ENCODE assay signal across 19 cellular contexts in the genomic region with DNA sequence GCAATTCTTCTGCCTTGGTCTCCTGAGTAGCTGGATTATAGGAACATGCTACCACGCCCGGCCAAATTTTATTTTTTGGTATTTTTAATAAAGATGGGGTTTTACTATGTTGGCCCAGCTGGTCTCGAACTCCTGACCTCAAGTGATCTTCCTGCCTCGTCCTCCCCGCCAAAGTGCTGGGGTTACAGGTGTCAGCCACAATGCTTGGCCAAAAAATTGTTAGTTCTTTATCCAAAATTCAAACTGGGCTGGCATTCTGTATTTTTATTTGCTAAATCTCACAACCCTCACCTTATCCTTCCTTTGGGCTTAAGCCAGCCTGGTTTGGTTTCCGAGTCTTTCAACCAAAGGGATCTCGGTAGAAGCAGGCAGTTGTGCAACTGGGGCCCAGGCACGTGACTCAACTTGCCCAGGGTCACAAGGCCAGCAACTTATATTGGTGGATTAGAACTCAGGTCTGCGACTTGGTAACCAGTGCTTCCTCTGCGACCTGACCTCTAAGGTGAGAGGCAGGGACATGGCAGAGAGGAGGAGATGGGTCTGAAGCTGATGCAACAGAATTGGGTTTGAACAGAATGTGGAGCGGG.
"Had no signal": no experiment of that assay in that cellular context is flagged by ENCODE, and none has a peak within 500 bp of the region (broad histone marks: within the 10 kb centered on the region; RNA-seq: fewer than 3 reads in every experiment).

No MANE protein-coding gene starts in this region.

- FAIRE-seq: kidney had no signal

- H3K4me3 ChIP-seq: adrenal gland, gastrocnemius medialis, heart right ventricle, skin epidermis, transverse colon had no signal

- H3K9me3 ChIP-seq: adrenal gland, gastrocnemius medialis, heart right ventricle, transverse colon had no signal

- H3K36me3 Mint-ChIP-seq: stimulated activated effector memory CD8-positive, alpha-beta T cell treated with anti-CD3 and anti-CD28 coated beads, Interleukin-12 subunit alpha, Interleukin-12 subunit beta, amount 100 ng/mL, for 72 hours had no signal

- H3K27ac Mint-ChIP-seq: activated CD8-positive, alpha-beta T cell treated with anti-CD3 and anti-CD28 coated beads, Interleukin-2, amount 10 ng/mL, durations not matched to agents 7 days and 5 days; activated T-helper 17 cell treated with anti-CD3 and anti-CD28 coated beads, Interleukin-2, amount 50 U/mL, for 72 hours; stimulated activated effector memory CD8-positive, alpha-beta T cell treated with anti-CD3 and anti-CD28 coated beads, Interleukin-12 subunit alpha, Interleukin-12 subunit beta, amount 100 ng/mL, for 72 hours had no signal

- H3K27ac ChIP-seq: adrenal gland, epithelial cell of prostate, gastrocnemius medialis, heart right ventricle, skin epidermis, transverse colon, WERI-Rb-1 had no signal

- H3K4me3 Mint-ChIP-seq: activated CD8-positive, alpha-beta T cell treated with anti-CD3 and anti-CD28 coated beads, Interleukin-2, amount 10 ng/mL, durations not matched to agents 7 days and 5 days; activated T-helper 17 cell treated with anti-CD3 and anti-CD28 coated beads, Interleukin-2, amount 50 U/mL, for 72 hours; stimulated activated effector memory CD8-positive, alpha-beta T cell treated with anti-CD3 and anti-CD28 coated beads, Interleukin-12 subunit alpha, Interleukin-12 subunit beta, amount 100 ng/mL, for 72 hours had no signal

- DNase-seq: activated CD4-positive, alpha-beta T cell treated with anti-CD3 and anti-CD28 coated beads for 48 hours; activated CD8-positive, alpha-beta T cell treated with anti-CD3 and anti-CD28 coated beads, Interleukin-2, amount 10 ng/mL, durations not matched to agents 7 days and 5 days; activated naive CD4-positive, alpha-beta T cell treated with anti-CD3 and anti-CD28 coated beads, Interleukin-2, amount 50 U/mL, for 16 hours; central memory CD4-positive, alpha-beta T cell; cortex of kidney; effector CD8-positive, alpha-beta T cell; gastrocnemius medialis; heart right ventricle; kidney; left ventricle myocardium superior; retina; T-helper 9 cell; transverse colon; WERI-Rb-1 had no signal

- H3K9me3 Mint-ChIP-seq: activated T-helper 17 cell treated with anti-CD3 and anti-CD28 coated beads, Interleukin-2, amount 50 U/mL, for 72 hours; stimulated activated effector memory CD8-positive, alpha-beta T cell treated with anti-CD3 and anti-CD28 coated beads, Interleukin-12 subunit alpha, Interleukin-12 subunit beta, amount 100 ng/mL, for 72 hours had no signal

- H3K27me3 ChIP-seq: adrenal gland, gastrocnemius medialis, heart right ventricle, transverse colon had no signal

- H3K36me3 ChIP-seq: adrenal gland, gastrocnemius medialis, heart right ventricle, transverse colon, WERI-Rb-1 had no signal

- H3K4me1 ChIP-seq: adrenal gland, transverse colon had no signal

- ATAC-seq: activated CD8-positive, alpha-beta T cell treated with anti-CD3 and anti-CD28 coated beads, Interleukin-2, amount 10 ng/mL, durations not matched to agents 7 days and 5 days; activated T-helper 17 cell treated with anti-CD3 and anti-CD28 coated beads, Interleukin-2, amount 50 U/mL, for 72 hours; gastrocnemius medialis; left ventricle myocardium superior had no signal
